ENCODE assay signal across 9 cellular contexts in genomic region chr5:40875958-40876357, GRCh38. TPM values are rescaled to one million over a fixed set of nuclear protein-coding genes. Genes with fewer than 3 reads are reported as not detected.
"Had no signal": no experiment of that assay in that cellular context is flagged by ENCODE, and none has a peak within 500 bp of the region (broad histone marks: within the 10 kb centered on the region; RNA-seq: fewer than 3 reads in every experiment).

No MANE protein-coding gene starts in this region.

- FAIRE-seq: HTR-8/SVneo, K562 had no signal

- H3K36me3 Mint-ChIP-seq: IgD-negative memory B cell had no signal

- ATAC-seq: K562 had no signal

- H3K4me3 Mint-ChIP-seq: IgD-negative memory B cell had no signal

- H3K27ac Mint-ChIP-seq: IgD-negative memory B cell had no signal

- H3K27ac ChIP-seq: HL-60 had no signal

- DNase-seq: IMR-90, KBM-7, KG1 had no signal

- H3K4me3 ChIP-seq: K562 had no signal

RNA-seq across cellular contexts. Expression of gene C7, which starts 33.3 kb away (rescaled TPM):
- total RNA-seq: HT-29, HT1080 had no signal
- polyA plus RNA-seq: IgD-negative memory B cell, K562 had no signal
